Comparison of ENCODE assay signal across 8 cellular contexts in the genomic region with DNA sequence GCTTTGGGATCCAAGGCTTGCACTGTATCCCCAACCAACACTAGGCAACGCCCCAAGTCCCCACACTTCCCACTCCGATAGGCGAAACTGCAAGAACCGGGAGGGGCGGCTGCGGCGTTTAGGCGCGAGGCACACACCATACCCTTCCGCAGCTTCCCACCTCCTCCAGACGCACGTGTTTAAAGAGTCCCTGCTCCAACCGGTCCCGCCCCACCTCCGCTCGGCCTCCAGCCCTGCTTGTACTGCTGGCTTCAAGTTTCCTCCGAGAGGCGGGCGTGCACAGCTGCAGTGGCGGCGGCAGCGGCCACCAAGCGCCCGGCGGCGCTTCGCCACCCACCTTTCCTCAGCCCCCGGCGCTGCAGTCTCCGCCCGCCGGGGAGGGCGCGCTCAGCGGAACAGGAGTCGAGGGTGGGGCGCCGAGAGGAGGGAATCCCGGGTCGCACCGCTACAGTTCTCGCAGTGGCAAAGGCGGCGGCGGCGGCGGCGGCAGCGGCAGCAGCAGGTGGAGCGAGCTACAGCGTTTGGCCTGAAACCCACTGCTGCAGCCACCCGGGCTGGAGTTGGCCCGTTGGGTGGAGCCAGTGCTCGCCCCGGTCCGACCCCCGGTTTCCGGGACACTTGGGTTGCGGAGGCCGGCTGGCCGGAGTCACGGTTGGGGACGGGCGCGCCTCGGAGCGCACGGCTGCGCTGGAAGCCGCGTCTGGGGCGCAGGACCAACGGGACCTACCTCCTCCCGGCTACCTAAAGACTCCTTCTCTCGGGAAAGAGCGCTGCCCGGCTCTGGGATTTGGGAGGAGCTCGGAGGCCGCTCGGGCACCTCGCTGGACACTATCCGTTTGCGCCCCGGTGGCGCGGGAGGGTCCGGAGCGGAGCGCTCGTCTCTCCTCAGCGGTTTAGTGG. TPM values are rescaled to one million over a fixed set of nuclear protein-coding genes. Genes with fewer than 3 reads are reported as not detected.
DNase-seq lines count a peak whose midpoint lies in the region; ATAC-seq and TF ChIP-seq lines count a peak whose summit lies in the region.

A gene (plus strand): TSS at position 457 of the 900 bp plus-strand sequence. CDS start 858 bp downstream, outside the sequence.

- no peak within 1 kb of the TSS for H3K4me2 ChIP-seq in Karpas-422 (ENCODE audit: low read depth, low read length, poor library complexity, severe bottlenecking)

- H3K9me3 Mint-ChIP-seq in activated T-helper 1 cell treated with anti-CD3 and anti-CD28 coated beads, Interleukin-12 subunit alpha, Interleukin-12 subunit beta, Interleukin-2, Interleukin-4 antibody, amounts not matched to agents 30 ng/mL and 10 ng/mL and 1 ng/mL, durations not matched to agents 14 hours and 24 hours and 36 hours, result no peaks in the 10 kb centered on the region

- H3K27ac ChIP-seq in left ventricle myocardium inferior (replicated peaks) (no peak within 1 kb of the TSS), gastrocnemius medialis (peak within 1 kb of the TSS in 2 of 4 donors; percentile 11 to 31), Karpas-422 (ENCODE audit: low read length) (no peak within 1 kb of the TSS)

- peaks cover 74% of the 10 kb centered on the region for H3K27me3 Mint-ChIP-seq in activated T-helper 1 cell treated with anti-CD3 and anti-CD28 coated beads, Interleukin-12 subunit alpha, Interleukin-12 subunit beta, Interleukin-2, Interleukin-4 antibody, amounts not matched to agents 30 ng/mL and 10 ng/mL and 1 ng/mL, durations not matched to agents 14 hours and 24 hours and 36 hours (ENCODE audit: insufficient read depth)

- intact Hi-C loops in activated T-helper 1 cell treated with anti-CD3 and anti-CD28 coated beads, Interleukin-12 subunit alpha, Interleukin-12 subunit beta, Interleukin-2, Interleukin-4 antibody, amounts not matched to agents 30 ng/mL and 10 ng/mL and 1 ng/mL, durations not matched to agents 14 hours and 24 hours and 36 hours (cut with micrococcal nuclease), result no loop called here
- intact Hi-C loops in left ventricle myocardium inferior (cut with micrococcal nuclease) (no loop called here), gastrocnemius medialis (cut with DNase I; ENCODE audit: low total_unique reads) (loop anchor here (2.0 to 5.0 kb wide), 2 partner anchors 51 to 114 kb away; no protein-coding TSS in a partner anchor)

- TF ChIP-seq CTCF in left ventricle myocardium inferior (IDR thresholded peaks at IDR 0.05; ENCODE audit: borderline replicate concordance), result no peak
- TF ChIP-seq CTCF in gastrocnemius medialis (IDR thresholded peaks at IDR 0.05 in 4 of 5, conservative IDR thresholded peaks at IDR 0.05 in 1 of 5), result peak in 1 of 5 experiments; percentile 16

- ATAC-seq in gastrocnemius medialis, result peak; percentile 68 to 88

- no peaks in the 10 kb centered on the region for H3K9me2 ChIP-seq in Karpas-422 (replicated peaks; ENCODE audit: insufficient read depth, low read length)

- in situ Hi-C loops in gastrocnemius medialis (cut with MboI; ENCODE audit: low sequenced_read_pairs in 4 of 4), result no loop called here

- no peaks in the 10 kb centered on the region for H3K79me2 ChIP-seq in Karpas-422 (ENCODE audit: low read length)

- peak in 1 of 2 donors; percentile 33 for TF ChIP-seq POLR2A in gastrocnemius medialis (IDR thresholded peaks at IDR 0.05)

- H3K27ac Mint-ChIP-seq in activated T-helper 1 cell treated with anti-CD3 and anti-CD28 coated beads, Interleukin-12 subunit alpha, Interleukin-12 subunit beta, Interleukin-2, Interleukin-4 antibody, amounts not matched to agents 30 ng/mL and 10 ng/mL and 1 ng/mL, durations not matched to agents 14 hours and 24 hours and 36 hours, result no peak within 1 kb of the TSS

- no peak within 1 kb of the TSS for H3K9ac ChIP-seq in Karpas-422 (ENCODE audit: low read length)

- H3K9me3 ChIP-seq in left ventricle myocardium inferior (replicated peaks), result no peaks in the 10 kb centered on the region
- no peaks in the 10 kb centered on the region for H3K9me3 ChIP-seq in gastrocnemius medialis
- no peaks in the 10 kb centered on the region for H3K9me3 ChIP-seq in Karpas-422 (ENCODE audit: low read length)

- H3K4me3 Mint-ChIP-seq in activated T-helper 1 cell treated with anti-CD3 and anti-CD28 coated beads, Interleukin-12 subunit alpha, Interleukin-12 subunit beta, Interleukin-2, Interleukin-4 antibody, amounts not matched to agents 30 ng/mL and 10 ng/mL and 1 ng/mL, durations not matched to agents 14 hours and 24 hours and 36 hours, result peak within 1 kb of the TSS; percentile 76

- H3K4me3 ChIP-seq in left ventricle myocardium inferior (peak within 1 kb of the TSS; percentile 62), gastrocnemius medialis (peak within 1 kb of the TSS; percentile 58 to 65 (median 64)), Karpas-422 (ENCODE audit: low read length) (no peak within 1 kb of the TSS)

- H3K27me3 ChIP-seq in left ventricle myocardium inferior (ENCODE audit: low read depth), result peaks cover 79% of the 10 kb centered on the region
- H3K27me3 ChIP-seq in gastrocnemius medialis, result peaks cover 34 to 44% (median 34%) of the 10 kb centered on the region in 3 donors
- H3K27me3 ChIP-seq in Karpas-422 (ENCODE audit: low read length), result no peaks in the 10 kb centered on the region

- peaks cover 19% of the 10 kb centered on the region for H3K4me1 ChIP-seq in left ventricle myocardium inferior
- H3K4me1 ChIP-seq in gastrocnemius medialis, result peaks cover 12 to 18% of the 10 kb centered on the region in 2 donors
- no peaks in the 10 kb centered on the region for H3K4me1 ChIP-seq in Karpas-422 (ENCODE audit: low read length)

- H3K36me3 ChIP-seq in left ventricle myocardium inferior (no peaks in the 10 kb centered on the region), gastrocnemius medialis (no peaks in the 10 kb centered on the region), Karpas-422 (ENCODE audit: insufficient read depth, low read length) (no peaks in the 10 kb centered on the region)

- no peaks in the 10 kb centered on the region for H4K20me1 ChIP-seq in Karpas-422 (ENCODE audit: insufficient read depth, low read depth, low read length)

- H2AFZ ChIP-seq in Karpas-422 (ENCODE audit: low read length), result no peak within 1 kb of the TSS

- no peaks in the 10 kb centered on the region for H3K36me3 Mint-ChIP-seq in activated T-helper 1 cell treated with anti-CD3 and anti-CD28 coated beads, Interleukin-12 subunit alpha, Interleukin-12 subunit beta, Interleukin-2, Interleukin-4 antibody, amounts not matched to agents 30 ng/mL and 10 ng/mL and 1 ng/mL, durations not matched to agents 14 hours and 24 hours and 36 hours (ENCODE audit: low read depth)

- H3K4me1 Mint-ChIP-seq in activated T-helper 1 cell treated with anti-CD3 and anti-CD28 coated beads, Interleukin-12 subunit alpha, Interleukin-12 subunit beta, Interleukin-2, Interleukin-4 antibody, amounts not matched to agents 30 ng/mL and 10 ng/mL and 1 ng/mL, durations not matched to agents 14 hours and 24 hours and 36 hours (ENCODE audit: low read depth), result peaks cover 28% of the 10 kb centered on the region

- peak; percentile 59 for DNase-seq in stimulated activated CD4-positive, alpha-beta T cell treated with anti-CD3 and anti-CD28 coated beads, Interleukin-15, amount 100 ng/mL, for 24 hours
- DNase-seq in stimulated activated CD4-positive, alpha-beta T cell treated with anti-CD3 and anti-CD28 coated beads, Interleukin-12 subunit alpha, Interleukin-12 subunit beta, amount 100 ng/mL, for 4 hours, result no peak
- peak; percentile 68 to 77 for DNase-seq in NCI-H524 (lab: John Stamatoyannopoulos, UW)
- peak; percentile 14 for DNase-seq in activated T-helper 1 cell treated with anti-CD3 and anti-CD28 coated beads, Interleukin-12 subunit alpha, Interleukin-12 subunit beta, Interleukin-2, Interleukin-4 antibody, amounts not matched to agents 30 ng/mL and 10 ng/mL and 1 ng/mL, durations not matched to agents 14 hours and 24 hours and 36 hours (ENCODE audit: low spot score)
- DNase-seq in left ventricle myocardium inferior, result no peak
- peak; percentile 34 to 55 for DNase-seq in gastrocnemius medialis
- no peak for DNase-seq in Karpas-422
- no peak for DNase-seq in RKO (ENCODE audit: low spot score)

RNA-seq across cellular contexts. Expression of the gene that starts here (rescaled TPM):
- total RNA-seq in activated T-helper 1 cell treated with anti-CD3 and anti-CD28 coated beads, Interleukin-12 subunit alpha, Interleukin-12 subunit beta, Interleukin-2, Interleukin-4 antibody, amounts not matched to agents 30 ng/mL and 10 ng/mL and 1 ng/mL, durations not matched to agents 14 hours and 24 hours and 36 hours, result 0.96 and 1.4 TPM in 2 replicates
- total RNA-seq in left ventricle myocardium inferior, result 1.1 TPM
- total RNA-seq in gastrocnemius medialis, result 1 to 10 TPM in 2 of 4 donors, under 1 TPM in 1, not detected in 1; 0.95 to 1.6 (median 1.5) TPM
- total RNA-seq in Karpas-422 (2014; rRNA removed; shearing (Covaris generic); ENCODE audit: low replicate concordance), result 1.3 and 4.7 TPM in 2 replicates

Comparison
In these comparisons a context has a peak if more than half of its experiments do, and no peak if none do; other contexts are left out.
1. DNase-seq: peak in stimulated activated CD4-positive, alpha-beta T cell treated with anti-CD3 and anti-CD28 coated beads, Interleukin-15, amount 100 ng/mL, for 24 hours (single experiment), NCI-H524 (2 of 2), activated T-helper 1 cell treated with anti-CD3 and anti-CD28 coated beads, Interleukin-12 subunit alpha, Interleukin-12 subunit beta, Interleukin-2, Interleukin-4 antibody, amounts not matched to agents 30 ng/mL and 10 ng/mL and 1 ng/mL, durations not matched to agents 14 hours and 24 hours and 36 hours (single experiment) and gastrocnemius medialis (2 of 2); none in stimulated activated CD4-positive, alpha-beta T cell treated with anti-CD3 and anti-CD28 coated beads, Interleukin-12 subunit alpha, Interleukin-12 subunit beta, amount 100 ng/mL, for 4 hours (single experiment), left ventricle myocardium inferior (single experiment), Karpas-422 (single experiment) and RKO (single experiment).